In the genomic region with DNA sequence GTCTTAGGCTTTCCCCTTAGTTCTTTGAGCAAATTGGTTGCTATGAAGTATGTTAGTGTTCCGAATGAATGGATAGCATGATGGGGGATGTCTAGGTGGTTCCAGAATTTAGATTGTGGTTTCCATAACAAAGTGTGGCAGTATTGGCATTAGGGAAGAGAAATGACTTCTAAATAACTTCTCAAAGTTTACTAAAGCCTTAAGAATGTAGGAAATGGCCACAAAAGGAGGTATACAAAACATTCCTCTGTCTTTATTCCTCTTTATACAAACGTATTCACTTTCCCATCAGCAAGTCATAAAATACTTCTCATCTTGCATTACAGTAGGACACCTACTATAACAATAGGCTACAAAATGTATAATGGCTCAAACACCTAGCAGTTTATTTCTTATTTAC, we compare ENCODE assay signal across 35 cellular contexts.
DNase-seq lines count a peak whose midpoint lies in the region; ATAC-seq, FAIRE-seq and TF ChIP-seq lines count a peak whose summit lies in the region.
"Had no signal": no experiment of that assay in that cellular context is flagged by ENCODE, and none has a peak within 500 bp of the region (broad histone marks: within the 10 kb centered on the region; RNA-seq: fewer than 3 reads in every experiment).

No MANE protein-coding gene starts in this region.

- peaks cover 18% of the 10 kb centered on the region for H3K4me1 Mint-ChIP-seq in MCF 10A (ENCODE audit: insufficient read depth, unreplicated experiment)
- H3K4me1 Mint-ChIP-seq: activated naive CD8-positive, alpha-beta T cell treated with anti-CD3 and anti-CD28 coated beads, Interleukin-2, amount 50 U/mL, for 24 hours; brain; CD4-positive, alpha-beta memory T cell; nephron progenitor cell had no signal

- no peak overlapping the region for H3K4me3 Mint-ChIP-seq in MCF 10A (ENCODE audit: unreplicated experiment)
- H3K4me3 Mint-ChIP-seq: activated naive CD8-positive, alpha-beta T cell treated with anti-CD3 and anti-CD28 coated beads, Interleukin-2, amount 50 U/mL, for 24 hours; activated T-cell treated with anti-CD3 and anti-CD28 coated beads, Interleukin-2, amount 50 U/mL, for 4 hours; brain; CD4-positive, alpha-beta memory T cell; nephron progenitor cell; stimulated activated naive CD8-positive, alpha-beta T cell treated with anti-CD3 and anti-CD28 coated beads, Interleukin-15, Interleukin-2, amounts not matched to agents 100 ng/mL and 50 ng/mL, for 24 hours; WTC11 had no signal

- 37% methylated on average over 2 of the region's 2 CpGs for whole genome bisulfite sequencing in mammary epithelial cell (ENCODE audit: low coverage, missing lambda C conversion rate)

- intact Hi-C loops in mammary epithelial cell (cut with micrococcal nuclease) (no loop called here), MCF 10A (cut with micrococcal nuclease) (no loop called here), vagina (cut with DNase I) (no loop called here), left colon (cut with DNase I, micrococcal nuclease) (no loop called here)

- DNase-seq in mammary epithelial cell: peak; percentile 37
- DNase-seq in MCF 10A (ENCODE audit: unreplicated experiment): no peak
- DNase-seq in SW480 (ENCODE audit: low spot score): peak; percentile 54
- no peak for DNase-seq in keratinocyte (ENCODE audit: low read depth, low spot score)
- no peak for DNase-seq in vagina (ENCODE audit: extremely low spot score in 2 of 2)
- no peak for DNase-seq in NCI-H128 (lab: John Stamatoyannopoulos, UW; ENCODE audit: unreplicated experiment)
- no peak for DNase-seq in left colon
- DNase-seq: activated CD4-positive, alpha-beta T cell treated with anti-CD3 and anti-CD28 coated beads, Interleukin-2, amount 50 U/mL, for 1 hour; activated naive CD8-positive, alpha-beta T cell treated with anti-CD3 and anti-CD28 coated beads, Interleukin-2, amount 50 U/mL, for 24 hours; activated T-cell treated with anti-CD3 and anti-CD28 coated beads, Interleukin-2, amount 50 U/mL, for 4 hours; CD4-positive, alpha-beta memory T cell; cerebellar nuclear complex; dermis blood vessel endothelial cell; esophagus squamous epithelium; gastrocnemius medialis; left cardiac atrium; NCI-H1436; NCI-H226; NCI-H526 treated with DMSO at 0.1 percent for 48 hours; nephron progenitor cell; ovary; PC-9; SHP77 treated with DMSO at 0.1 percent for 48 hours; stimulated activated CD4-positive, alpha-beta T cell treated with anti-CD3 and anti-CD28 coated beads, Interleukin-2, amount 100 ng/mL, for 24 hours; stimulated activated CD8-positive, alpha-beta memory T cell treated with anti-CD3 and anti-CD28 coated beads, Interleukin-4, amount 100 ng/mL, for 48 hours; T1000; testis had no signal

- H3K9me3 Mint-ChIP-seq in MCF 10A (ENCODE audit: unreplicated experiment): no peaks in the 10 kb centered on the region
- H3K9me3 Mint-ChIP-seq: activated T-cell treated with anti-CD3 and anti-CD28 coated beads, Interleukin-2, amount 50 U/mL, for 4 hours; stimulated activated naive CD8-positive, alpha-beta T cell treated with anti-CD3 and anti-CD28 coated beads, Interleukin-15, Interleukin-2, amounts not matched to agents 100 ng/mL and 50 ng/mL, for 24 hours had no signal

- CTCF ChIA-PET in mammary epithelial cell (lab: Charles Lee; ENCODE audit: low non-redundant PET) (no interaction called here), MCF 10A (lab: Yijun Ruan, JAX) (no interaction called here)

- no peak for ATAC-seq in HG02588 (IDR thresholded peaks at IDR 0.05; ENCODE audit: unreplicated experiment)
- no peak for ATAC-seq in left colon
- ATAC-seq: activated naive CD8-positive, alpha-beta T cell treated with anti-CD3 and anti-CD28 coated beads, Interleukin-2, amount 50 U/mL, for 24 hours; activated T-cell treated with anti-CD3 and anti-CD28 coated beads, Interleukin-2, amount 50 U/mL, for 4 hours; gastrocnemius medialis; GM12878; left cardiac atrium; WTC11 had no signal

- BruUV-seq in mammary epithelial cell (replicated peaks; lab: Mats Ljungman, UMichigan): no TSS peak
- BruUV-seq in MCF 10A (replicated peaks; lab: Mats Ljungman, UMichigan): no TSS peak

- H3K27ac ChIP-seq in mammary epithelial cell (ENCODE audit: insufficient read depth, low read depth, low read length) (no peak overlapping the region), keratinocyte (ENCODE audit: control insufficient read depth, insufficient read depth, low read length) (no peak overlapping the region), vagina (peak overlapping the region; percentile 12)
- H3K27ac ChIP-seq: esophagus squamous epithelium, gastrocnemius medialis, KMS-11, ovary, PC-9, testis had no signal

- in situ Hi-C loops in mammary epithelial cell (cut with MboI; ENCODE audit: low sequenced_read_pairs in 2 of 2): no loop called here

- no peaks in the 10 kb centered on the region for H4K20me1 ChIP-seq in mammary epithelial cell (ENCODE audit: insufficient read depth, low read length)
- no peaks in the 10 kb centered on the region for H4K20me1 ChIP-seq in keratinocyte (ENCODE audit: control insufficient read depth, extremely low read depth, insufficient read depth, low read length)

- TF ChIP-seq POLR2A in vagina (IDR thresholded peaks at IDR 0.05): no peak

- no peak overlapping the region for H3K27ac Mint-ChIP-seq in MCF 10A (ENCODE audit: low read depth, unreplicated experiment)
- H3K27ac Mint-ChIP-seq: activated naive CD8-positive, alpha-beta T cell treated with anti-CD3 and anti-CD28 coated beads, Interleukin-2, amount 50 U/mL, for 24 hours; brain; CD4-positive, alpha-beta memory T cell; nephron progenitor cell; stimulated activated naive CD8-positive, alpha-beta T cell treated with anti-CD3 and anti-CD28 coated beads, Interleukin-15, Interleukin-2, amounts not matched to agents 100 ng/mL and 50 ng/mL, for 24 hours; WTC11 had no signal

- no peak for TF ChIP-seq CTCF in mammary epithelial cell (conservative IDR thresholded peaks at IDR 0.05 in 1 of 2, IDR thresholded peaks at IDR 0.05 in 1 of 2; ENCODE audit: extremely low read depth in 1 of 2, insufficient read depth in 1 of 2, low read depth in 1 of 2, low read length in 2 of 2)
- TF ChIP-seq CTCF in MCF 10A (IDR thresholded peaks at IDR 0.05; ENCODE audit: unreplicated experiment): no peak
- no peak for TF ChIP-seq CTCF in keratinocyte (optimal IDR thresholded peaks at IDR 0.05 in 1 of 3, IDR thresholded peaks at IDR 0.05 in 1 of 3, conservative IDR thresholded peaks at IDR 0.05 in 1 of 3; ENCODE audit: extremely low read depth in 1 of 3, insufficient read depth in 2 of 3, low read length in 3 of 3)
- TF ChIP-seq CTCF in vagina (IDR thresholded peaks at IDR 0.05): no peak

- H3K9me1 ChIP-seq in keratinocyte (ENCODE audit: control insufficient read depth, extremely low read depth, insufficient read depth, low read length): no peaks in the 10 kb centered on the region

- POLR2A ChIA-PET in MCF 10A (lab: Yijun Ruan, JAX): interaction anchor here (1.2 kb wide), 1 partner anchor 9 kb away, joined by 5 read pairs; no protein-coding TSS in a partner anchor

- peak overlapping the region; percentile 1 for H2AFZ ChIP-seq in mammary epithelial cell (ENCODE audit: low read depth, low read length)
- peak overlapping the region; percentile 11 for H2AFZ ChIP-seq in keratinocyte (ENCODE audit: control insufficient read depth, low read length)
- H2AFZ ChIP-seq: PC-9 had no signal

- H3K36me3 Mint-ChIP-seq in MCF 10A (ENCODE audit: insufficient read depth, unreplicated experiment): no peaks in the 10 kb centered on the region
- H3K36me3 Mint-ChIP-seq: brain; CD4-positive, alpha-beta memory T cell; WTC11 had no signal

- H3K27me3 Mint-ChIP-seq in MCF 10A (ENCODE audit: insufficient read depth, unreplicated experiment): no peaks in the 10 kb centered on the region
- H3K27me3 Mint-ChIP-seq: stimulated activated naive CD8-positive, alpha-beta T cell treated with anti-CD3 and anti-CD28 coated beads, Interleukin-15, Interleukin-2, amounts not matched to agents 100 ng/mL and 50 ng/mL, for 24 hours had no signal

- H3K36me3 ChIP-seq in mammary epithelial cell (ENCODE audit: insufficient read depth, low read length) (no peaks in the 10 kb centered on the region), keratinocyte (ENCODE audit: control insufficient read depth in 2 of 2, extremely low read depth in 1 of 2, insufficient read depth in 2 of 2, low read length in 2 of 2) (no peaks in the 10 kb centered on the region), vagina (no peaks in the 10 kb centered on the region)
- H3K36me3 ChIP-seq: esophagus squamous epithelium, gastrocnemius medialis, ovary had no signal

- H3K4me2 ChIP-seq in mammary epithelial cell (ENCODE audit: insufficient read depth, low read depth, low read length): peak overlapping the region; percentile 3
- H3K4me2 ChIP-seq in keratinocyte (ENCODE audit: control insufficient read depth, extremely low read depth, insufficient read depth, low read depth, low read length): no peak overlapping the region
- H3K4me2 ChIP-seq: KMS-11, PC-9 had no signal

- H3K9ac ChIP-seq in mammary epithelial cell (ENCODE audit: insufficient read depth, low read length) (no peak overlapping the region), keratinocyte (ENCODE audit: control insufficient read depth, extremely low read depth, insufficient read depth, low read length) (no peak overlapping the region)
- H3K9ac ChIP-seq: KMS-11 had no signal

- H3K79me2 ChIP-seq in mammary epithelial cell (ENCODE audit: insufficient read depth, low read length) (no peaks in the 10 kb centered on the region), keratinocyte (ENCODE audit: control insufficient read depth, insufficient read depth, low read length) (no peaks in the 10 kb centered on the region)

- dilution Hi-C loops in mammary epithelial cell (cut with HindIII; ENCODE audit: low sequenced_read_pairs) (no loop called here), keratinocyte (cut with MboI; ENCODE audit: extremely low pct_ligation_motif_present, low sequenced_read_pairs) (no loop called here)

- no peak for FAIRE-seq in keratinocyte (lab: Jason Lieb, UNC)
- FAIRE-seq: A204.1, endometrium, GM12878 had no signal

- H3K9me3 ChIP-seq in mammary epithelial cell (replicated peaks; ENCODE audit: insufficient read depth, low read length): no peaks in the 10 kb centered on the region
- no peaks in the 10 kb centered on the region for H3K9me3 ChIP-seq in keratinocyte (ENCODE audit: control insufficient read depth, low read depth, low read length)
- H3K9me3 ChIP-seq in vagina: no peaks in the 10 kb centered on the region
- H3K9me3 ChIP-seq: esophagus squamous epithelium, gastrocnemius medialis, ovary, testis had no signal

- peaks cover 45% of the 10 kb centered on the region for H3K4me1 ChIP-seq in mammary epithelial cell (ENCODE audit: insufficient read depth, low read length)
- H3K4me1 ChIP-seq in keratinocyte (ENCODE audit: control insufficient read depth, extremely low read depth, insufficient read depth, low read length): peaks cover 40% of the 10 kb centered on the region
- peaks cover 28% of the 10 kb centered on the region for H3K4me1 ChIP-seq in vagina
- H3K4me1 ChIP-seq: testis had no signal

- H3K4me3 ChIP-seq in mammary epithelial cell (replicated peaks in 1 of 3; ENCODE audit: insufficient read depth in 1 of 3, low read depth in 2 of 3, low read length in 3 of 3): no peak overlapping the region
- no peak overlapping the region for H3K4me3 ChIP-seq in keratinocyte (ENCODE audit: control insufficient read depth in 2 of 3, extremely low read depth in 1 of 3, insufficient read depth in 2 of 3, low read depth in 1 of 3, low read length in 3 of 3)
- no peak overlapping the region for H3K4me3 ChIP-seq in vagina
- H3K4me3 ChIP-seq: esophagus squamous epithelium, gastrocnemius medialis, GM12878, ovary, PC-9, testis had no signal

- no peaks in the 10 kb centered on the region for H3K27me3 ChIP-seq in mammary epithelial cell (ENCODE audit: insufficient read depth, low read length)
- no peaks in the 10 kb centered on the region for H3K27me3 ChIP-seq in keratinocyte (ENCODE audit: control insufficient read depth, extremely low read depth, insufficient read depth, low read length)
- H3K27me3 ChIP-seq in vagina: no peaks in the 10 kb centered on the region
- H3K27me3 ChIP-seq: esophagus squamous epithelium, gastrocnemius medialis, ovary, testis had no signal

Comparison
In these comparisons a context has a peak if more than half of its experiments do, and no peak if none do; other contexts are left out.
1. DNase-seq: peak in mammary epithelial cell (single experiment) and SW480 (single experiment); none in MCF 10A (single experiment), keratinocyte (single experiment), vagina (0 of 2), NCI-H128 (single experiment) and left colon (0 of 2).